1 cellular context compared by ENCODE assay signal in genomic region chr7:116601426-116601825, GRCh38.
TF ChIP-seq lines count a peak whose summit lies in the region.

No MANE protein-coding gene starts in this region.

TF ChIP-seq in HEK293, 187 proteins besides CTCF, POLR2A, EP300 and RAD21 (continued from another document):
- no peak for TF ChIP-seq WT1 (tag by site-specific recombination; IDR thresholded peaks at IDR 0.05)
- peak; percentile 67; the same call in 1 of the 2 replicates for TF ChIP-seq PRDM6 (tag by site-specific recombination; IDR thresholded peaks at IDR 0.05)
- no peak for TF ChIP-seq ZNF664 (tag by site-specific recombination; IDR thresholded peaks at IDR 0.05)
- no peak for TF ChIP-seq ZNF266 (tag by site-specific recombination; IDR thresholded peaks at IDR 0.05; ENCODE audit: low read depth)
- no peak for TF ChIP-seq KLF1 (tag by site-specific recombination; IDR thresholded peaks at IDR 0.05)
- peak; percentile 20; the same call in 1 of the 2 replicates for TF ChIP-seq ZNF394 (tag by site-specific recombination; IDR thresholded peaks at IDR 0.05; ENCODE audit: borderline replicate concordance)
- 0 out of 2 replicates have a peak, but pooled peaks have one; percentile 22 for TF ChIP-seq ZNF629 (tag by site-specific recombination; IDR thresholded peaks at IDR 0.05)
- no peak for TF ChIP-seq ZNF596 (tag by site-specific recombination; IDR thresholded peaks at IDR 0.05)
- TF ChIP-seq, protein P1, sequence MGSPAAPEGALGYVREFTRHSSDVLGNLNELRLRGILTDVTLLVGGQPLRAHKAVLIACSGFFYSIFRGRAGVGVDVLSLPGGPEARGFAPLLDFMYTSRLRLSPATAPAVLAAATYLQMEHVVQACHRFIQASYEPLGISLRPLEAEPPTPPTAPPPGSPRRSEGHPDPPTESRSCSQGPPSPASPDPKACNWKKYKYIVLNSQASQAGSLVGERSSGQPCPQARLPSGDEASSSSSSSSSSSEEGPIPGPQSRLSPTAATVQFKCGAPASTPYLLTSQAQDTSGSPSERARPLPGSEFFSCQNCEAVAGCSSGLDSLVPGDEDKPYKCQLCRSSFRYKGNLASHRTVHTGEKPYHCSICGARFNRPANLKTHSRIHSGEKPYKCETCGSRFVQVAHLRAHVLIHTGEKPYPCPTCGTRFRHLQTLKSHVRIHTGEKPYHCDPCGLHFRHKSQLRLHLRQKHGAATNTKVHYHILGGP (tag by site-specific recombination; IDR thresholded peaks at IDR 0.05), result 0 out of 2 replicates have a peak, but pooled peaks have one; percentile 24
- no peak for TF ChIP-seq TSHZ1 (tag by site-specific recombination; IDR thresholded peaks at IDR 0.05; ENCODE audit: borderline replicate concordance)
- TF ChIP-seq IKZF3 (tag by site-specific recombination; IDR thresholded peaks at IDR 0.05), result 0 out of 2 replicates have a peak, but pooled peaks have one; percentile 41
- no peak for TF ChIP-seq PRDM1 (tag by site-specific recombination; IDR thresholded peaks at IDR 0.05)
- TF ChIP-seq, protein P2, sequence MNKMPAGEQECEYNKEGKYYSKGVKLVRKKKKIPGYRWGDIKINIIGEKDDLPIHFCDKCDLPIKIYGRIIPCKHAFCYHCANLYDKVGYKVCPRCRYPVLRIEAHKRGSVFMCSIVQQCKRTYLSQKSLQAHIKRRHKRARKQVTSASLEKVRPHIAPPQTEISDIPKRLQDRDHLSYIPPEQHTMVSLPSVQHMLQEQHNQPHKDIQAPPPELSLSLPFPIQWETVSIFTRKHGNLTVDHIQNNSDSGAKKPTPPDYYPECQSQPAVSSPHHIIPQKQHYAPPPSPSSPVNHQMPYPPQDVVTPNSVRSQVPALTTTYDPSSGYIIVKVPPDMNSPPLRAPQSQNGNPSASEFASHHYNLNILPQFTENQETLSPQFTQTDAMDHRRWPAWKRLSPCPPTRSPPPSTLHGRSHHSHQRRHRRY (tag by site-specific recombination; IDR thresholded peaks at IDR 0.05), result no peak
- peak; percentile 55 for TF ChIP-seq YY1 (tag by site-specific recombination; IDR thresholded peaks at IDR 0.05)
- peak; percentile 58 for TF ChIP-seq ZBTB8A (tag by site-specific recombination; IDR thresholded peaks at IDR 0.05)
- no peak for TF ChIP-seq ZNF571 (tag by site-specific recombination; IDR thresholded peaks at IDR 0.05)
- TF ChIP-seq ZIC2 (tag by site-specific recombination; IDR thresholded peaks at IDR 0.05), result peak; percentile 78
- peak; percentile 66; the same call in 1 of the 2 replicates for TF ChIP-seq YY2 (tag by site-specific recombination; IDR thresholded peaks at IDR 0.05)
- peak; percentile 58; the same call in 1 of the 2 replicates for TF ChIP-seq TCF7L2 (IDR thresholded peaks at IDR 0.05; ENCODE audit: borderline replicate concordance, low read depth, low read length)
- TF ChIP-seq ZBTB20 (tag by site-specific recombination; IDR thresholded peaks at IDR 0.05), result peak; percentile 54; the same call in 1 of the 2 replicates
- TF ChIP-seq, protein P3, sequence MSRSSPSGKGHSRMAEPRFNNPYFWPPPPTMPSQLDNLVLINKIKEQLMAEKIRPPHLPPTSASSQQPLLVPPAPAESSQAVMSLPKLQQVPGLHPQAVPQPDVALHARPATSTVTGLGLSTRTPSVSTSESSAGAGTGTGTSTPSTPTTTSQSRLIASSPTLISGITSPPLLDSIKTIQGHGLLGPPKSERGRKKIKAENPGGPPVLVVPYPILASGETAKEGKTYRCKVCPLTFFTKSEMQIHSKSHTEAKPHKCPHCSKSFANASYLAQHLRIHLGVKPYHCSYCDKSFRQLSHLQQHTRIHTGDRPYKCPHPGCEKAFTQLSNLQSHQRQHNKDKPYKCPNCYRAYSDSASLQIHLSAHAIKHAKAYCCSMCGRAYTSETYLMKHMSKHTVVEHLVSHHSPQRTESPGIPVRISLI (tag by site-specific recombination; IDR thresholded peaks at IDR 0.05), result no peak
- no peak for TF ChIP-seq ZNF114 (tag by site-specific recombination; IDR thresholded peaks at IDR 0.05)
- TF ChIP-seq ZNF138 (tag by site-specific recombination; IDR thresholded peaks at IDR 0.05; ENCODE audit: borderline replicate concordance), result no peak
- peak; percentile 32 for TF ChIP-seq ZNF366 (tag by site-specific recombination; conservative IDR thresholded peaks at IDR 0.05)
- peak; percentile 80 for TF ChIP-seq ZNF843 (tag by site-specific recombination; IDR thresholded peaks at IDR 0.05)
- no peak for TF ChIP-seq ZNF37A (tag by site-specific recombination; IDR thresholded peaks at IDR 0.05)
- TF ChIP-seq, protein P4, sequence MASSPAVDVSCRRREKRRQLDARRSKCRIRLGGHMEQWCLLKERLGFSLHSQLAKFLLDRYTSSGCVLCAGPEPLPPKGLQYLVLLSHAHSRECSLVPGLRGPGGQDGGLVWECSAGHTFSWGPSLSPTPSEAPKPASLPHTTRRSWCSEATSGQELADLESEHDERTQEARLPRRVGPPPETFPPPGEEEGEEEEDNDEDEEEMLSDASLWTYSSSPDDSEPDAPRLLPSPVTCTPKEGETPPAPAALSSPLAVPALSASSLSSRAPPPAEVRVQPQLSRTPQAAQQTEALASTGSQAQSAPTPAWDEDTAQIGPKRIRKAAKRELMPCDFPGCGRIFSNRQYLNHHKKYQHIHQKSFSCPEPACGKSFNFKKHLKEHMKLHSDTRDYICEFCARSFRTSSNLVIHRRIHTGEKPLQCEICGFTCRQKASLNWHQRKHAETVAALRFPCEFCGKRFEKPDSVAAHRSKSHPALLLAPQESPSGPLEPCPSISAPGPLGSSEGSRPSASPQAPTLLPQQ (tag by site-specific recombination; IDR thresholded peaks at IDR 0.05), result no peak
- TF ChIP-seq ZSCAN16 (tag by site-specific recombination; IDR thresholded peaks at IDR 0.05), result no peak
- TF ChIP-seq KLF10 (tag by site-specific recombination; IDR thresholded peaks at IDR 0.05), result no peak
- TF ChIP-seq INSM2 (tag by site-specific recombination; IDR thresholded peaks at IDR 0.05), result no peak
- TF ChIP-seq ZNF623 (tag by site-specific recombination; IDR thresholded peaks at IDR 0.05), result no peak
TF ChIP-seq in HEK293: peak in this region for 23.
